Comparison of ENCODE assay signal across 28 cellular contexts in genomic region chr4:76747613-76748012, GRCh38.
DNase-seq lines count a peak whose midpoint lies in the region; TF ChIP-seq lines count a peak whose summit lies in the region.
"Had no signal": no experiment of that assay in that cellular context is flagged by ENCODE, and none has a peak within 500 bp of the region (broad histone marks: within the 10 kb centered on the region; RNA-seq: fewer than 3 reads in every experiment).

No MANE protein-coding gene starts in this region.

- WGBS in GM23248 (ENCODE audit: low coverage in 1 of 2, low lambda C conversion rate in 2 of 2, missing lambda C conversion rate in 2 of 2), 2 experiments: 98 to 100% methylated on average over 1 of the region's 1 CpG

- H3K9me2 ChIP-seq in GM23248 (ENCODE audit: insufficient read depth): no peaks in the 10 kb centered on the region

- peak overlapping the region; percentile 10 for H3K4me2 ChIP-seq in GM23248 (ENCODE audit: unreplicated experiment)
- H3K4me2 ChIP-seq in osteoblast (ENCODE audit: insufficient read depth, low read length): no peak overlapping the region
- H3K4me2 ChIP-seq: PC-9 had no signal

- in situ Hi-C loops in GM23248 (cut with MboI): no loop called here

- H3K9ac ChIP-seq in GM23248 (no peak overlapping the region), adipocyte (ENCODE audit: low read length) (no peak overlapping the region)

- peaks cover 86% of the 10 kb centered on the region for H3F3A ChIP-seq in GM23248 (ENCODE audit: insufficient read depth)

- H3K4me1 ChIP-seq in GM23248 (ENCODE audit: insufficient read depth) (peaks cover 82% of the 10 kb centered on the region), adipocyte (ENCODE audit: control insufficient read depth, insufficient read depth, low read length) (peaks cover 13% of the 10 kb centered on the region), osteoblast (ENCODE audit: insufficient read depth, low read length) (peaks cover 44% of the 10 kb centered on the region)
- H3K4me1 ChIP-seq: psoas muscle had no signal

- H2AFZ ChIP-seq in GM23248 (no peak overlapping the region), osteoblast (ENCODE audit: low read length) (no peak overlapping the region)
- H2AFZ ChIP-seq: PC-9 had no signal

- H3K36me3 ChIP-seq in GM23248 (ENCODE audit: low read depth): peaks cover 32% of the 10 kb centered on the region
- H3K36me3 ChIP-seq in adipocyte (ENCODE audit: control insufficient read depth, insufficient read depth, low read length, severe bottlenecking): no peaks in the 10 kb centered on the region
- no peaks in the 10 kb centered on the region for H3K36me3 ChIP-seq in osteoblast (ENCODE audit: insufficient read depth, low read length)
- H3K36me3 ChIP-seq: brain microvascular endothelial cell, heart right ventricle, tibial nerve had no signal

- no peak for TF ChIP-seq CTCF in osteoblast (IDR thresholded peaks at IDR 0.05; ENCODE audit: extremely low read depth, low read depth, low read length)

- no peaks in the 10 kb centered on the region for H3K9me3 ChIP-seq in GM23248 (ENCODE audit: low read depth)
- no peaks in the 10 kb centered on the region for H3K9me3 ChIP-seq in adipocyte (ENCODE audit: control insufficient read depth, low read length)
- no peaks in the 10 kb centered on the region for H3K9me3 ChIP-seq in osteoblast (ENCODE audit: low read depth, low read length)
- H3K9me3 ChIP-seq: mucosa of descending colon, psoas muscle, tibial nerve had no signal

- H4K20me1 ChIP-seq in GM23248 (ENCODE audit: insufficient read depth) (no peaks in the 10 kb centered on the region), osteoblast (ENCODE audit: insufficient read depth, low read length) (no peaks in the 10 kb centered on the region)

- H3K27ac ChIP-seq in GM23248 (peak overlapping the region; percentile 25), osteoblast (ENCODE audit: low read depth, low read length) (peak overlapping the region; percentile 53)
- H3K27ac ChIP-seq: brain microvascular endothelial cell, heart right ventricle, PC-9, psoas muscle had no signal

- DNase-seq in EL (peak; percentile 72), GM23248 (no peak), adipocyte (ENCODE audit: low read depth) (peak; percentile 50), osteoblast (ENCODE audit: insufficient read length, low spot score, missing footprints) (no peak), AML-193 (lab: John Stamatoyannopoulos, UW) (no peak), activated gamma-delta T cell (lab: John Stamatoyannopoulos, UW) (no peak), GM03348 (ENCODE audit: low spot score) (no peak)
- DNase-seq: activated CD4-positive, alpha-beta T cell treated with anti-CD3 and anti-CD28 coated beads, Interleukin-2, amount 50 U/mL, for 48 hours; activated CD4-positive, CD25-positive, alpha-beta regulatory T cell treated with anti-CD3 and anti-CD28 coated beads, Interleukin-2, amount 50 U/mL, for 72 hours; activated naive CD4-positive, alpha-beta T cell treated with anti-CD3 and anti-CD28 coated beads for 36 hours; amniotic stem cell; brain microvascular endothelial cell; GF-D8; GOT3; heart right ventricle; KG1; kidney; MM.1S; mucosa of descending colon; NCI-H1436 treated with DMSO at 0.1 percent for 48 hours; NCI-H2107; NCI-H526; occipital lobe; PC-9; psoas muscle; stimulated activated CD4-positive, alpha-beta T cell treated with anti-CD3 and anti-CD28 coated beads, Interleukin-4, amount 100 ng/mL, for 4 hours; T-helper 17 cell had no signal

- no peak overlapping the region for H3K4me3 ChIP-seq in GM23248
- no peak overlapping the region for H3K4me3 ChIP-seq in adipocyte (ENCODE audit: low read length)
- no peak overlapping the region for H3K4me3 ChIP-seq in osteoblast (ENCODE audit: insufficient read depth, low read length)
- H3K4me3 ChIP-seq: heart right ventricle, mucosa of descending colon, PC-9, psoas muscle, tibial nerve had no signal

- peaks cover 82% of the 10 kb centered on the region for H3K79me2 ChIP-seq in GM23248 (ENCODE audit: insufficient read depth)
- peaks cover 5% of the 10 kb centered on the region for H3K79me2 ChIP-seq in osteoblast (ENCODE audit: insufficient read depth, low read length)

- H3K27me3 ChIP-seq in GM23248 (replicated peaks; ENCODE audit: insufficient read depth) (no peaks in the 10 kb centered on the region), adipocyte (replicated peaks; ENCODE audit: control insufficient read depth, insufficient read depth, low read length) (no peaks in the 10 kb centered on the region), osteoblast (ENCODE audit: insufficient read depth, low read length) (no peaks in the 10 kb centered on the region)
- H3K27me3 ChIP-seq: brain microvascular endothelial cell, tibial nerve had no signal

Comparison
In these comparisons a context has a peak if more than half of its experiments do, and no peak if none do; other contexts are left out.
1. DNase-seq: peak in EL (single experiment) and adipocyte (single experiment); none in GM23248 (single experiment), osteoblast (single experiment), AML-193 (0 of 2), activated gamma-delta T cell (single experiment) and GM03348 (single experiment).